8 cellular contexts compared by ENCODE assay signal in genomic region chr16:24668481-24669001, GRCh38.
DNase-seq lines count a peak whose midpoint lies in the region; ATAC-seq and TF ChIP-seq lines count a peak whose summit lies in the region.

No MANE protein-coding gene starts in this region.

- no peak overlapping the region for H3K9ac ChIP-seq in mesendoderm (ENCODE audit: low read length)

- H2BK15ac ChIP-seq in mesendoderm (replicated peaks; ENCODE audit: low read depth) = no peak overlapping the region

- no peak overlapping the region for H3K4me2 ChIP-seq in mesendoderm (ENCODE audit: low read length)

- H3K18ac ChIP-seq in mesendoderm (ENCODE audit: low read length) = no peak overlapping the region

- H3K79me2 ChIP-seq in mesendoderm (ENCODE audit: control insufficient read depth, insufficient read depth, low read length) = no peaks in the 10 kb centered on the region

- H4K5ac ChIP-seq in mesendoderm (ENCODE audit: low read length) = no peak overlapping the region

- no peak overlapping the region for H4K8ac ChIP-seq in mesendoderm (ENCODE audit: low read depth, low read length)

- H2AK5ac ChIP-seq in mesendoderm (ENCODE audit: low read length) = no peak overlapping the region

- H3K4ac ChIP-seq in mesendoderm (ENCODE audit: low read depth, low read length) = no peak overlapping the region

- H3K27me3 ChIP-seq in mesendoderm (ENCODE audit: insufficient read depth, low read length, poor library complexity) = no peaks in the 10 kb centered on the region

- DNase-seq in GM03348 (ENCODE audit: low spot score) = peak; percentile 11
- DNase-seq in activated CD8-positive, alpha-beta memory T cell treated with anti-CD3 and anti-CD28 coated beads, Interleukin-2, amount 50 U/mL, for 24 hours (ENCODE audit: extremely low read depth) = peak; percentile 15
- DNase-seq in fibroblast of villous mesenchyme (ENCODE audit: low read depth) = peak; percentile 60
- DNase-seq in stimulated activated CD4-positive, alpha-beta T cell treated with anti-CD3 and anti-CD28 coated beads, Interleukin-2, amount 100 ng/mL, for 24 hours = peak; percentile 60 to 64
- DNase-seq in mesendoderm = no peak
- no peak for DNase-seq in NCI-H774 (lab: John Stamatoyannopoulos, UW)
- DNase-seq in DMS 273 treated with DMSO at 0.1 percent for 48 hours (lab: John Stamatoyannopoulos, UW) = no peak

- TF ChIP-seq CTCF in fibroblast of villous mesenchyme (IDR thresholded peaks at IDR 0.05; ENCODE audit: insufficient read depth, low read depth, low read length) = no peak

- no peak overlapping the region for H2BK5ac ChIP-seq in mesendoderm (ENCODE audit: low read length)

- H3K79me1 ChIP-seq in mesendoderm (ENCODE audit: low read length) = no peaks in the 10 kb centered on the region

- H3K23ac ChIP-seq in mesendoderm (ENCODE audit: low read length) = no peak overlapping the region

- H3K36me3 ChIP-seq in mesendoderm (ENCODE audit: control insufficient read depth, insufficient read depth, low read length) = no peaks in the 10 kb centered on the region

- WGBS in mesendoderm (ENCODE audit: extremely low coverage, insufficient coverage, low lambda C conversion rate) = no CpG with 5 or more reads among the region's 8 CpGs

- ATAC-seq in HG02571 (IDR thresholded peaks at IDR 0.05; ENCODE audit: unreplicated experiment) = no peak

- no peaks in the 10 kb centered on the region for H3K4me1 ChIP-seq in mesendoderm (ENCODE audit: control insufficient read depth, low read depth, low read length)

- H3K4me3 ChIP-seq in fibroblast of villous mesenchyme (ENCODE audit: low read depth, low read length) (no peak overlapping the region), mesendoderm (ENCODE audit: low read length) (no peak overlapping the region)

- no peak overlapping the region for H2BK120ac ChIP-seq in mesendoderm (ENCODE audit: low read depth, low read length)

- H3K56ac ChIP-seq in mesendoderm (ENCODE audit: low read length) = no peak overlapping the region

- H3K27ac ChIP-seq in mesendoderm (ENCODE audit: low read depth, low read length) = no peak overlapping the region

Comparison
In these comparisons a context has a peak if more than half of its experiments do, and no peak if none do; other contexts are left out.
1. DNase-seq: peak in GM03348 (single experiment), activated CD8-positive, alpha-beta memory T cell treated with anti-CD3 and anti-CD28 coated beads, Interleukin-2, amount 50 U/mL, for 24 hours (single experiment), fibroblast of villous mesenchyme (single experiment) and stimulated activated CD4-positive, alpha-beta T cell treated with anti-CD3 and anti-CD28 coated beads, Interleukin-2, amount 100 ng/mL, for 24 hours (2 of 2); none in mesendoderm (single experiment), NCI-H774 (single experiment) and DMS 273 treated with DMSO at 0.1 percent for 48 hours (single experiment).